In genomic region chr7:66321283-66321682, GRCh38 we compare ENCODE assay signal across 31 cellular contexts.
A peak's percentile ranks its signal among the peaks of the same experiment; 100 is the strongest.
DNase-seq lines count a peak whose midpoint lies in the region; ATAC-seq and TF ChIP-seq lines count a peak whose summit lies in the region.
"Had no signal": no experiment of that assay in that cellular context is flagged by ENCODE, and none has a peak within 500 bp of the region (broad histone marks: within the 10 kb centered on the region; RNA-seq: fewer than 3 reads in every experiment).

No MANE protein-coding gene starts in this region.

- no peak overlapping the region for H3K4me3 Mint-ChIP-seq in CD4-positive, alpha-beta T cell
- H3K4me3 Mint-ChIP-seq: activated CD8-positive, alpha-beta memory T cell treated with anti-CD3 and anti-CD28 coated beads, Interleukin-2, amount 10 ng/mL, durations not matched to agents 7 days and 5 days; activated naive CD4-positive, alpha-beta T cell treated with anti-CD3 and anti-CD28 coated beads for 36 hours; CD4-positive, alpha-beta memory T cell; effector memory CD8-positive, alpha-beta T cell; HFFc6; naive thymus-derived CD8-positive, alpha-beta T cell; WTC11 had no signal

- no peak for TF ChIP-seq POLR2A in body of pancreas (IDR thresholded peaks at IDR 0.05)

- ATAC-seq in body of pancreas = peak; percentile 89
- ATAC-seq in CD4-positive, alpha-beta T cell (ENCODE audit: poor library complexity) = no peak
- ATAC-seq: activated CD8-positive, alpha-beta memory T cell treated with anti-CD3 and anti-CD28 coated beads, Interleukin-2, amount 10 ng/mL, durations not matched to agents 7 days and 5 days; effector memory CD8-positive, alpha-beta T cell; naive thymus-derived CD8-positive, alpha-beta T cell; stimulated activated naive CD8-positive, alpha-beta T cell treated with anti-CD3 and anti-CD28 coated beads, Interleukin-15, Interleukin-2, amounts not matched to agents 100 U/mL and 50 U/mL, for 24 hours; WTC11 had no signal

- peaks cover 9% of the 10 kb centered on the region for H3K4me1 ChIP-seq in body of pancreas
- H3K4me1 ChIP-seq: colonic mucosa, tibial artery had no signal

- peaks cover 13% of the 10 kb centered on the region for H3K9me3 Mint-ChIP-seq in CD4-positive, alpha-beta T cell
- H3K9me3 Mint-ChIP-seq: effector memory CD8-positive, alpha-beta T cell; HFFc6 had no signal

- H3K27me3 Mint-ChIP-seq in CD4-positive, alpha-beta T cell = peaks cover 3% of the 10 kb centered on the region

- no peaks in the 10 kb centered on the region for H3K9me3 ChIP-seq in body of pancreas
- peaks cover 5% of the 10 kb centered on the region for H3K9me3 ChIP-seq in CD4-positive, alpha-beta T cell (ENCODE audit: control insufficient read depth, low read length)
- H3K9me3 ChIP-seq: colonic mucosa, tibial artery had no signal

- no peaks in the 10 kb centered on the region for H3K27me3 ChIP-seq in body of pancreas
- H3K27me3 ChIP-seq in CD4-positive, alpha-beta T cell (ENCODE audit: control insufficient read depth, insufficient read depth, low read length) = no peaks in the 10 kb centered on the region
- no peaks in the 10 kb centered on the region for H3K27me3 ChIP-seq in dorsolateral prefrontal cortex
- H3K27me3 ChIP-seq: colonic mucosa, tibial artery had no signal

- H3K27ac ChIP-seq in body of pancreas = peak overlapping the region in 3 of 4 donors; percentile 3 to 63 (median 17)
- no peak overlapping the region for H3K27ac ChIP-seq in CD4-positive, alpha-beta T cell (ENCODE audit: low read depth, low read length)
- H3K27ac ChIP-seq in dorsolateral prefrontal cortex = no peak overlapping the region
- H3K27ac ChIP-seq: colonic mucosa, GM23248, tibial artery had no signal

- DNase-seq in SIG-M5 treated with dmso at 0.1 percent for 504 hours (lab: John Stamatoyannopoulos, UW; ENCODE audit: unreplicated experiment) = peak; percentile 41
- DNase-seq in SIG-M5 (lab: John Stamatoyannopoulos, UW) = no peak
- DNase-seq in body of pancreas = peak in 3 of 4 donors; percentile 27 to 41 (median 40)
- peak; percentile 17 for DNase-seq in left kidney (ENCODE audit: low read depth, low spot score)
- no peak for DNase-seq in CD4-positive, alpha-beta T cell
- DNase-seq in SW 1271 (lab: John Stamatoyannopoulos, UW) = no peak
- DNase-seq in dorsolateral prefrontal cortex = no peak
- DNase-seq in NCI-H345 (lab: John Stamatoyannopoulos, UW) = no peak
- DNase-seq: 8988T; activated CD4-positive, alpha-beta T cell treated with anti-CD3 and anti-CD28 coated beads, Interleukin-2, amount 50 U/mL, for 1 hour; activated CD8-positive, alpha-beta memory T cell treated with anti-CD3 and anti-CD28 coated beads, Interleukin-2, amount 10 ng/mL, durations not matched to agents 7 days and 5 days; activated naive CD4-positive, alpha-beta T cell treated with anti-CD3 and anti-CD28 coated beads for 36 hours; amniotic stem cell; CD4-positive, alpha-beta memory T cell; colonic mucosa; DMS153; effector memory CD8-positive, alpha-beta T cell; GM23248; HFFc6; KG1; naive thymus-derived CD8-positive, alpha-beta T cell; NCI-H2029; NCI-H2227 treated with DMSO at 0.1 percent for 48 hours; NCI-H748 treated with DMSO at 0.1 percent for 48 hours; occipital lobe; retina; stimulated activated CD4-positive, alpha-beta T cell treated with anti-CD3 and anti-CD28 coated beads, Interleukin-4, amount 100 ng/mL, for 4 hours; stimulated activated naive CD8-positive, alpha-beta T cell treated with anti-CD3 and anti-CD28 coated beads, Interleukin-15, Interleukin-2, amounts not matched to agents 100 U/mL and 50 U/mL, for 24 hours; T1000; tibial artery had no signal

- TF ChIP-seq CTCF in body of pancreas (IDR thresholded peaks at IDR 0.05) (no peak), dorsolateral prefrontal cortex (IDR thresholded peaks at IDR 0.05 in 54 of 56, conservative IDR thresholded peaks at IDR 0.05 in 2 of 56; ENCODE audit: low read depth in 1 of 56, partially characterized antibody in 56 of 56) (no peak)
- TF ChIP-seq CTCF in CD4-positive, alpha-beta T cell (IDR thresholded peaks at IDR 0.05) = no peak

- CTCF ChIA-PET in CD4-positive, alpha-beta T cell (lab: Charles Lee) = no interaction called here

- intact Hi-C loops in body of pancreas (cut with DNase I) (no loop called here), dorsolateral prefrontal cortex (cut with DNase I) (no loop called here)
- intact Hi-C loops in CD4-positive, alpha-beta T cell (cut with DNase I, micrococcal nuclease) = no loop called here

- no peak overlapping the region for H3K27ac Mint-ChIP-seq in CD4-positive, alpha-beta T cell
- H3K27ac Mint-ChIP-seq: activated CD8-positive, alpha-beta memory T cell treated with anti-CD3 and anti-CD28 coated beads, Interleukin-2, amount 10 ng/mL, durations not matched to agents 7 days and 5 days; activated naive CD4-positive, alpha-beta T cell treated with anti-CD3 and anti-CD28 coated beads for 36 hours; CD4-positive, alpha-beta memory T cell; effector memory CD8-positive, alpha-beta T cell; HFFc6; naive thymus-derived CD8-positive, alpha-beta T cell; WTC11 had no signal

- H3K4me1 Mint-ChIP-seq in CD4-positive, alpha-beta T cell (ENCODE audit: low read depth) = no peaks in the 10 kb centered on the region
- H3K4me1 Mint-ChIP-seq: activated CD8-positive, alpha-beta memory T cell treated with anti-CD3 and anti-CD28 coated beads, Interleukin-2, amount 10 ng/mL, durations not matched to agents 7 days and 5 days; CD4-positive, alpha-beta memory T cell had no signal

- POLR2A ChIA-PET in CD4-positive, alpha-beta T cell (lab: Charles Lee) = no interaction called here

- no peak overlapping the region for H3K4me3 ChIP-seq in body of pancreas
- no peak overlapping the region for H3K4me3 ChIP-seq in dorsolateral prefrontal cortex
- H3K4me3 ChIP-seq: colonic mucosa, GM23248, tibial artery had no signal

- no peaks in the 10 kb centered on the region for H3K36me3 Mint-ChIP-seq in CD4-positive, alpha-beta T cell (ENCODE audit: low read depth)
- H3K36me3 Mint-ChIP-seq: activated CD8-positive, alpha-beta memory T cell treated with anti-CD3 and anti-CD28 coated beads, Interleukin-2, amount 10 ng/mL, durations not matched to agents 7 days and 5 days; CD4-positive, alpha-beta memory T cell had no signal

- no peaks in the 10 kb centered on the region for H3K36me3 ChIP-seq in body of pancreas (replicated peaks in 1 of 2; ENCODE audit: insufficient read depth in 1 of 2, low read depth in 2 of 2)
- H3K36me3 ChIP-seq: colonic mucosa, tibial artery had no signal

Comparison
In these comparisons a context has a peak if more than half of its experiments do, and no peak if none do; other contexts are left out.
1. DNase-seq: peak in SIG-M5 treated with dmso at 0.1 percent for 504 hours (single experiment), body of pancreas (3 of 4) and left kidney (single experiment); none in SIG-M5 (single experiment), CD4-positive, alpha-beta T cell (0 of 10), SW 1271 (0 of 2), dorsolateral prefrontal cortex (0 of 10) and NCI-H345 (single experiment).
2. H3K27ac ChIP-seq: peak in body of pancreas (3 of 4); none in CD4-positive, alpha-beta T cell (single experiment) and dorsolateral prefrontal cortex (0 of 59).